In genomic region chr2:119691651-119692245, GRCh38 we compare ENCODE assay signal across 27 cellular contexts.
"Had no signal": no experiment of that assay in that cellular context is flagged by ENCODE, and none has a peak within 500 bp of the region (broad histone marks: within the 10 kb centered on the region; RNA-seq: fewer than 3 reads in every experiment).

No MANE protein-coding gene starts in this region.

- H3K27ac Mint-ChIP-seq: activated CD4-positive, alpha-beta memory T cell treated with anti-CD3 and anti-CD28 coated beads, Interleukin-2, amount 10 ng/mL, durations not matched to agents 7 days and 5 days; activated CD4-positive, alpha-beta T cell treated with anti-CD3 and anti-CD28 coated beads, Interleukin-2, amount 10 ng/mL, durations not matched to agents 24 days and 14 days; activated naive CD4-positive, alpha-beta T cell treated with anti-CD3 and anti-CD28 coated beads, Interleukin-2, amount 50 U/mL, for 24 hours; activated naive CD8-positive, alpha-beta T cell treated with anti-CD3 and anti-CD28 coated beads, Interleukin-2, amount 50 U/mL, for 24 hours; activated T-cell treated with anti-CD3 and anti-CD28 coated beads, Interleukin-2, amount 50 U/mL, for 24 hours; naive B cell; nephron progenitor cell; progenitor cell of endocrine pancreas; stimulated activated memory B cell treated with anti-CD40 and anti-IgM and Interleukin-4, amounts not matched to agents 10 μg/mL and 1 μg/mL and 100 μg/mL, for 72 hours; stimulated activated naive CD8-positive, alpha-beta T cell treated with anti-CD3 and anti-CD28 coated beads, Interleukin-15, amount 100 ng/mL, for 72 hours; T-helper 1 cell treated with Interleukin-12 subunit alpha and Interleukin-12 subunit beta and Interleukin-4 antibody, amounts not matched to agents 30 μg/mL and 1 μg/mL, for 36 hours had no signal

- H3K9me3 Mint-ChIP-seq: activated CD4-positive, alpha-beta T cell treated with anti-CD3 and anti-CD28 coated beads, Interleukin-2, amount 10 ng/mL, durations not matched to agents 24 days and 14 days; activated naive CD4-positive, alpha-beta T cell treated with anti-CD3 and anti-CD28 coated beads, Interleukin-2, amount 50 U/mL, for 24 hours; activated naive CD8-positive, alpha-beta T cell treated with anti-CD3 and anti-CD28 coated beads, Interleukin-2, amount 50 U/mL, for 24 hours; activated T-cell treated with anti-CD3 and anti-CD28 coated beads, Interleukin-2, amount 50 U/mL, for 24 hours; naive B cell; nephron progenitor cell; stimulated activated memory B cell treated with anti-CD40 and anti-IgM and Interleukin-4, amounts not matched to agents 10 μg/mL and 1 μg/mL and 100 μg/mL, for 72 hours; stimulated activated naive CD8-positive, alpha-beta T cell treated with anti-CD3 and anti-CD28 coated beads, Interleukin-15, amount 100 ng/mL, for 72 hours; T-helper 1 cell treated with Interleukin-12 subunit alpha and Interleukin-12 subunit beta and Interleukin-4 antibody, amounts not matched to agents 30 μg/mL and 1 μg/mL, for 36 hours had no signal

- H3K4me1 Mint-ChIP-seq: activated CD4-positive, alpha-beta memory T cell treated with anti-CD3 and anti-CD28 coated beads, Interleukin-2, amount 10 ng/mL, durations not matched to agents 7 days and 5 days; stimulated activated memory B cell treated with anti-CD40 and anti-IgM and Interleukin-4, amounts not matched to agents 10 μg/mL and 1 μg/mL and 100 μg/mL, for 72 hours had no signal

- H3K27me3 Mint-ChIP-seq: activated CD4-positive, alpha-beta memory T cell treated with anti-CD3 and anti-CD28 coated beads, Interleukin-2, amount 10 ng/mL, durations not matched to agents 7 days and 5 days; activated CD4-positive, alpha-beta T cell treated with anti-CD3 and anti-CD28 coated beads, Interleukin-2, amount 10 ng/mL, durations not matched to agents 24 days and 14 days; activated naive CD4-positive, alpha-beta T cell treated with anti-CD3 and anti-CD28 coated beads, Interleukin-2, amount 50 U/mL, for 24 hours; activated T-cell treated with anti-CD3 and anti-CD28 coated beads, Interleukin-2, amount 50 U/mL, for 24 hours; progenitor cell of endocrine pancreas; stimulated activated naive CD8-positive, alpha-beta T cell treated with anti-CD3 and anti-CD28 coated beads, Interleukin-15, amount 100 ng/mL, for 72 hours had no signal

- ATAC-seq: activated naive CD8-positive, alpha-beta T cell treated with anti-CD3 and anti-CD28 coated beads, Interleukin-2, amount 50 U/mL, for 24 hours; sciatic nerve; stimulated activated memory B cell treated with anti-CD40 and anti-IgM and Interleukin-4, amounts not matched to agents 10 μg/mL and 1 μg/mL and 100 μg/mL, for 72 hours; stimulated activated naive CD8-positive, alpha-beta T cell treated with anti-CD3 and anti-CD28 coated beads, Interleukin-15, amount 100 ng/mL, for 72 hours; upper lobe of right lung had no signal

- DNase-seq: activated CD4-positive, alpha-beta memory T cell treated with anti-CD3 and anti-CD28 coated beads, Interleukin-2, amount 10 ng/mL, durations not matched to agents 7 days and 5 days; activated CD4-positive, alpha-beta T cell treated with anti-CD3 and anti-CD28 coated beads, Interleukin-2, amount 10 ng/mL, durations not matched to agents 24 days and 14 days; activated CD4-positive, CD25-positive, alpha-beta regulatory T cell treated with anti-CD3 and anti-CD28 coated beads, Interleukin-2, amount 50 U/mL, for 72 hours; activated CD8-positive, alpha-beta memory T cell treated with anti-CD3 and anti-CD28 coated beads, Interleukin-2, amount 50 U/mL, for 48 hours; activated naive CD8-positive, alpha-beta T cell treated with anti-CD3 and anti-CD28 coated beads, Interleukin-2, amount 50 U/mL, for 24 hours; activated T-cell treated with anti-CD3 and anti-CD28 coated beads, Interleukin-2, amount 50 U/mL, for 24 hours; amygdala; cerebellar nuclear complex; colonic mucosa; effector CD8-positive, alpha-beta T cell; left ventricle myocardium inferior; mammary epithelial cell; naive B cell; nephron progenitor cell; small intestine; stimulated activated CD4-positive, alpha-beta T cell treated with anti-CD3 and anti-CD28 coated beads, Interleukin-1b, Interleukin-23, amount 100 ng/mL, for 48 hours; stimulated activated CD4-positive, alpha-beta T cell treated with anti-CD3 and anti-CD28 coated beads, Interleukin-4, amount 100 ng/mL, for 4 hours; stimulated activated CD8-positive, alpha-beta memory T cell treated with anti-CD3 and anti-CD28 coated beads, Interleukin-4, amount 100 ng/mL, for 48 hours; stimulated activated naive CD8-positive, alpha-beta T cell treated with anti-CD3 and anti-CD28 coated beads, Interleukin-15, amount 100 ng/mL, for 72 hours; substantia nigra; T-helper 9 cell; upper lobe of right lung had no signal

- H3K4me3 Mint-ChIP-seq: activated CD4-positive, alpha-beta memory T cell treated with anti-CD3 and anti-CD28 coated beads, Interleukin-2, amount 10 ng/mL, durations not matched to agents 7 days and 5 days; activated CD4-positive, alpha-beta T cell treated with anti-CD3 and anti-CD28 coated beads, Interleukin-2, amount 10 ng/mL, durations not matched to agents 24 days and 14 days; activated naive CD4-positive, alpha-beta T cell treated with anti-CD3 and anti-CD28 coated beads, Interleukin-2, amount 50 U/mL, for 24 hours; activated naive CD8-positive, alpha-beta T cell treated with anti-CD3 and anti-CD28 coated beads, Interleukin-2, amount 50 U/mL, for 24 hours; activated T-cell treated with anti-CD3 and anti-CD28 coated beads, Interleukin-2, amount 50 U/mL, for 24 hours; naive B cell; nephron progenitor cell; stimulated activated memory B cell treated with anti-CD40 and anti-IgM and Interleukin-4, amounts not matched to agents 10 μg/mL and 1 μg/mL and 100 μg/mL, for 72 hours; stimulated activated naive CD8-positive, alpha-beta T cell treated with anti-CD3 and anti-CD28 coated beads, Interleukin-15, amount 100 ng/mL, for 72 hours; T-helper 1 cell treated with Interleukin-12 subunit alpha and Interleukin-12 subunit beta and Interleukin-4 antibody, amounts not matched to agents 30 μg/mL and 1 μg/mL, for 36 hours had no signal
